Comparison of ENCODE assay signal across 11 cellular contexts in genomic region chr2:106057206-106057605, GRCh38.
DNase-seq lines count a peak whose midpoint lies in the region; ATAC-seq and TF ChIP-seq lines count a peak whose summit lies in the region.
"Had no signal": no experiment of that assay in that cellular context is flagged by ENCODE, and none has a peak within 500 bp of the region (broad histone marks: within the 10 kb centered on the region; RNA-seq: fewer than 3 reads in every experiment).

No MANE protein-coding gene starts in this region.

- H3K9me3 ChIP-seq in hepatocyte (ENCODE audit: low read depth), result no peaks in the 10 kb centered on the region
- H3K9me3 ChIP-seq: upper lobe of left lung had no signal

- H3K4me3 Mint-ChIP-seq in chondrocyte (ENCODE audit: unreplicated experiment), result no peak overlapping the region
- H3K4me3 Mint-ChIP-seq: neural crest cell had no signal

- H3K36me3 ChIP-seq in hepatocyte (replicated peaks; ENCODE audit: insufficient read depth, low read depth), result no peaks in the 10 kb centered on the region
- H3K36me3 ChIP-seq: upper lobe of left lung had no signal

- no peaks in the 10 kb centered on the region for H3K9me2 ChIP-seq in hepatocyte (replicated peaks; ENCODE audit: insufficient read depth)

- H3K9me3 Mint-ChIP-seq in chondrocyte (ENCODE audit: low read depth), result peaks cover 6% of the 10 kb centered on the region
- H3K9me3 Mint-ChIP-seq: neural crest cell had no signal

- no peak overlapping the region for H2AFZ ChIP-seq in hepatocyte

- no peaks in the 10 kb centered on the region for H4K20me1 ChIP-seq in hepatocyte (ENCODE audit: insufficient read depth, poor library complexity, severe bottlenecking)

- TF ChIP-seq CTCF in hepatocyte (IDR thresholded peaks at IDR 0.05; ENCODE audit: poor library complexity) (no peak), coronary artery (IDR thresholded peaks at IDR 0.05) (no peak), chondrocyte (IDR thresholded peaks at IDR 0.05) (no peak)

- no peaks in the 10 kb centered on the region for H3K79me2 ChIP-seq in hepatocyte

- no peak overlapping the region for H3K27ac Mint-ChIP-seq in chondrocyte (ENCODE audit: unreplicated experiment)

- H3K36me3 Mint-ChIP-seq in chondrocyte (ENCODE audit: low read depth), result peaks cover 2% of the 10 kb centered on the region

- 76% methylated on average over 4 of the region's 4 CpGs for WGBS in hepatocyte (ENCODE audit: low lambda C conversion rate, missing lambda C conversion rate)

- no peak overlapping the region for H3K4me2 ChIP-seq in hepatocyte

- H3K4me3 ChIP-seq in hepatocyte (no peak overlapping the region), coronary artery (no peak overlapping the region)
- H3K4me3 ChIP-seq: K562, upper lobe of left lung had no signal

- peak; percentile 73 for DNase-seq in activated gamma-delta T cell treated with Interleukin-2 at 50 U/mL for 16 hours
- no peak for DNase-seq in activated gamma-delta T cell (lab: John Stamatoyannopoulos, UW)
- peak; percentile 49 for DNase-seq in activated T-cell treated with anti-CD3 and anti-CD28 coated beads, Interleukin-2, amount 50 U/mL, for 1 hour
- DNase-seq in hepatocyte (ENCODE audit: low spot score), result peak; percentile 28
- DNase-seq in coronary artery (ENCODE audit: low spot score), result no peak
- no peak for DNase-seq in chondrocyte (ENCODE audit: low spot score)
- no peak for DNase-seq in HuH-7 (ENCODE audit: low spot score)
- DNase-seq: upper lobe of left lung had no signal

- H3K4me1 ChIP-seq in hepatocyte (ENCODE audit: insufficient read depth), result no peaks in the 10 kb centered on the region

- ATAC-seq in SK-N-SH treated with all-trans-retinoic acid at 6 μM for 48 hours, result no peak
- ATAC-seq: K562 had no signal

- H3K27me3 Mint-ChIP-seq in chondrocyte (ENCODE audit: low read depth), result peaks cover 8% of the 10 kb centered on the region

- H3K27ac ChIP-seq in hepatocyte (no peak overlapping the region), coronary artery (no peak overlapping the region)
- H3K27ac ChIP-seq: upper lobe of left lung had no signal

- no peaks in the 10 kb centered on the region for H3K27me3 ChIP-seq in hepatocyte
- H3K27me3 ChIP-seq: upper lobe of left lung had no signal

- peaks cover 32% of the 10 kb centered on the region for H3K4me1 Mint-ChIP-seq in chondrocyte (ENCODE audit: low read depth)

TF ChIP-seq in SK-N-SH treated with all-trans-retinoic acid at 6 μM for 48 hours, 23 proteins besides CTCF, POLR2A, EP300 and RAD21:
- TF ChIP-seq ZFP30 (CRISPR knock-in tag; IDR thresholded peaks at IDR 0.05) (no peak), TSHZ2 (CRISPR knock-in tag; IDR thresholded peaks at IDR 0.05) (no peak), ZNF70 (CRISPR knock-in tag; IDR thresholded peaks at IDR 0.05) (no peak), PPARA (CRISPR knock-in tag; IDR thresholded peaks at IDR 0.05; ENCODE audit: borderline replicate concordance) (no peak), TCF4 (CRISPR knock-in tag; IDR thresholded peaks at IDR 0.05; ENCODE audit: borderline replicate concordance) (no peak), ISL1 (CRISPR knock-in tag; IDR thresholded peaks at IDR 0.05) (no peak), CSDC2 (CRISPR knock-in tag; IDR thresholded peaks at IDR 0.05) (no peak), ESRRG (CRISPR knock-in tag; IDR thresholded peaks at IDR 0.05) (no peak), ZFP3 (CRISPR knock-in tag; IDR thresholded peaks at IDR 0.05) (no peak), GLIS3 (CRISPR knock-in tag; IDR thresholded peaks at IDR 0.05) (no peak), TOX (CRISPR knock-in tag; IDR thresholded peaks at IDR 0.05; ENCODE audit: borderline replicate concordance) (no peak), ARNTL (CRISPR knock-in tag; IDR thresholded peaks at IDR 0.05; ENCODE audit: borderline replicate concordance, low read depth) (no peak), CREB5 (CRISPR knock-in tag; IDR thresholded peaks at IDR 0.05; ENCODE audit: low read depth) (no peak), RARB (CRISPR knock-in tag; IDR thresholded peaks at IDR 0.05) (no peak)
- TF ChIP-seq, protein P1, sequence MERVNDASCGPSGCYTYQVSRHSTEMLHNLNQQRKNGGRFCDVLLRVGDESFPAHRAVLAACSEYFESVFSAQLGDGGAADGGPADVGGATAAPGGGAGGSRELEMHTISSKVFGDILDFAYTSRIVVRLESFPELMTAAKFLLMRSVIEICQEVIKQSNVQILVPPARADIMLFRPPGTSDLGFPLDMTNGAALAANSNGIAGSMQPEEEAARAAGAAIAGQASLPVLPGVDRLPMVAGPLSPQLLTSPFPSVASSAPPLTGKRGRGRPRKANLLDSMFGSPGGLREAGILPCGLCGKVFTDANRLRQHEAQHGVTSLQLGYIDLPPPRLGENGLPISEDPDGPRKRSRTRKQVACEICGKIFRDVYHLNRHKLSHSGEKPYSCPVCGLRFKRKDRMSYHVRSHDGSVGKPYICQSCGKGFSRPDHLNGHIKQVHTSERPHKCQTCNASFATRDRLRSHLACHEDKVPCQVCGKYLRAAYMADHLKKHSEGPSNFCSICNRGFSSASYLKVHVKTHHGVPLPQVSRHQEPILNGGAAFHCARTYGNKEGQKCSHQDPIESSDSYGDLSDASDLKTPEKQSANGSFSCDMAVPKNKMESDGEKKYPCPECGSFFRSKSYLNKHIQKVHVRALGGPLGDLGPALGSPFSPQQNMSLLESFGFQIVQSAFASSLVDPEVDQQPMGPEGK (CRISPR knock-in tag; IDR thresholded peaks at IDR 0.05; ENCODE audit: borderline replicate concordance), result no peak

Comparison
In these comparisons a context has a peak if more than half of its experiments do, and no peak if none do; other contexts are left out.
1. DNase-seq: peak in activated gamma-delta T cell treated with Interleukin-2 at 50 U/mL for 16 hours (single experiment), activated T-cell treated with anti-CD3 and anti-CD28 coated beads, Interleukin-2, amount 50 U/mL, for 1 hour (single experiment) and hepatocyte (single experiment); none in activated gamma-delta T cell (single experiment), coronary artery (single experiment), chondrocyte (single experiment) and HuH-7 (single experiment).